8 cellular contexts compared by ENCODE assay signal in genomic region chr4:8199594-8200301, GRCh38. TPM values are rescaled to one million over a fixed set of nuclear protein-coding genes. Genes with fewer than 3 reads are reported as not detected.
DNase-seq lines count a peak whose midpoint lies in the region; ATAC-seq and TF ChIP-seq lines count a peak whose summit lies in the region.

No MANE protein-coding gene starts in this region.

- H3K23ac ChIP-seq in IMR-90 (ENCODE audit: low read depth, low read length) = no peak overlapping the region

- H3K27ac ChIP-seq in 22Rv1 (peak overlapping the region; percentile 44), IMR-90 (ENCODE audit: insufficient read depth, low read length) (peak overlapping the region; percentile 26; the same call in 1 of the 2 replicates), body of pancreas (peak overlapping the region; percentile 87 to 98 (median 90)), mesodermal cell (ENCODE audit: low read depth, low read length, severe bottlenecking) (peak overlapping the region; percentile 59)

- H3K4me2 ChIP-seq in IMR-90 (ENCODE audit: low read depth, low read length) = peak overlapping the region; percentile 38

- BruUV-seq in IMR-90 (replicated peaks; lab: Mats Ljungman, UMichigan) = no TSS peak

- CTCF ChIA-PET in IMR-90 (lab: Yijun Ruan, JAX) = interaction anchor here (0.8 to 1.9 kb wide), 2 partner anchors 12 to 23 kb away, joined by 5 to 6 read pairs; no protein-coding TSS in a partner anchor

- no peak for DNase-seq in IMR-90
- peak; percentile 48 to 59 (median 56) for DNase-seq in body of pancreas
- no peak for DNase-seq in iPS-NIHi11 (ENCODE audit: low spot score)
- no peak for DNase-seq in NCI-H2227 (lab: John Stamatoyannopoulos, UW; ENCODE audit: unreplicated experiment)

- H3K56ac ChIP-seq in IMR-90 (ENCODE audit: extremely low read depth, insufficient read depth, low read length) = no peak overlapping the region

- H3K9me3 ChIP-seq in IMR-90 (ENCODE audit: control insufficient read depth, insufficient read depth, low read length) = no peaks in the 10 kb centered on the region
- no peaks in the 10 kb centered on the region for H3K9me3 ChIP-seq in body of pancreas
- no peaks in the 10 kb centered on the region for H3K9me3 ChIP-seq in mesodermal cell (ENCODE audit: control insufficient read depth, low read length)

- TF ChIP-seq POLR2A in IMR-90 (IDR thresholded peaks at IDR 0.05; ENCODE audit: low read depth, low read length) (no peak), body of pancreas (IDR thresholded peaks at IDR 0.05) (peak in 1 of 3 donors; percentile 13)

- H2BK120ac ChIP-seq in IMR-90 (ENCODE audit: low read depth, low read length) = peak overlapping the region; percentile 55; the same call in 1 of the 2 replicates

- peak overlapping the region; percentile 51 to 66 for H4K8ac ChIP-seq in IMR-90 (ENCODE audit: low read depth in 2 of 2, low read length in 2 of 2)

- no peak for ATAC-seq in IMR-90 (ENCODE audit: low read depth)
- peak; percentile 33 for ATAC-seq in body of pancreas
- ATAC-seq in GM19023 (IDR thresholded peaks at IDR 0.05; ENCODE audit: unreplicated experiment) = no peak
- ATAC-seq in HG03457 (IDR thresholded peaks at IDR 0.05; ENCODE audit: unreplicated experiment) = no peak

- peak overlapping the region; percentile 50 for H3K14ac ChIP-seq in IMR-90 (replicated peaks; ENCODE audit: low read depth, low read length)

- POLR2A ChIA-PET in IMR-90 (lab: Charles Lee; ENCODE audit: unreplicated experiment) = no interaction called here

- peak overlapping the region; percentile 46; the same call in 1 of the 2 replicates for H4K5ac ChIP-seq in IMR-90 (ENCODE audit: low read depth, low read length)

- peak overlapping the region; percentile 70 for H2AK9ac ChIP-seq in IMR-90 (replicated peaks; ENCODE audit: low read depth, low read length, poor library complexity)

- no peak for TF ChIP-seq RAD21 in IMR-90 (IDR thresholded peaks at IDR 0.05; ENCODE audit: low read length)

- H3K4me1 ChIP-seq in IMR-90 (ENCODE audit: control insufficient read depth, insufficient read depth, low read length) (peaks cover 14% of the 10 kb centered on the region), body of pancreas (peaks cover 63% of the 10 kb centered on the region), mesodermal cell (ENCODE audit: control insufficient read depth, insufficient read depth, low read length, poor library complexity, severe bottlenecking) (peaks cover 48% of the 10 kb centered on the region)

- H2AK5ac ChIP-seq in IMR-90 (ENCODE audit: low read depth, low read length) = peak overlapping the region; percentile 91; the same call in 1 of the 2 replicates

- peaks cover 10% of the 10 kb centered on the region; the same call in 1 of the 2 replicates for H3K9me1 ChIP-seq in IMR-90 (ENCODE audit: insufficient read depth, low read length)

- TF ChIP-seq CTCF in 22Rv1 (IDR thresholded peaks at IDR 0.05) (no peak), IMR-90 (conservative IDR thresholded peaks at IDR 0.05; ENCODE audit: low read depth, low read length) (no peak), body of pancreas (IDR thresholded peaks at IDR 0.05) (no peak)

- H2BK15ac ChIP-seq in IMR-90 (ENCODE audit: low read depth, low read length) = peak overlapping the region; percentile 53; the same call in 1 of the 3 replicates

- peaks cover 9% of the 10 kb centered on the region; the same call in 1 of the 2 replicates for H3K27me3 ChIP-seq in IMR-90 (ENCODE audit: control insufficient read depth, insufficient read depth, low read length)
- H3K27me3 ChIP-seq in body of pancreas = no peaks in the 10 kb centered on the region

- 93% methylated on average over 17 of the region's 26 CpGs; no CpG with 5 or more reads in 1 of the 2 experiments for WGBS in IMR-90 (ENCODE audit: extremely low coverage in 2 of 2, insufficient read length in 1 of 2), 2 experiments
- WGBS in body of pancreas, 2 donors = 7 to 12% methylated on average over 5 to 25 of the region's 26 CpGs
- WGBS in mesodermal cell (ENCODE audit: insufficient coverage in 2 of 2), 2 experiments = 95 to 97% methylated on average over 24 to 26 of the region's 26 CpGs

- no peak overlapping the region for H3K4me3 ChIP-seq in IMR-90 (ENCODE audit: insufficient read depth, low read depth, low read length)
- peak overlapping the region; percentile 10 to 38 for H3K4me3 ChIP-seq in body of pancreas
- peak overlapping the region; percentile 11 for H3K4me3 ChIP-seq in mesodermal cell (ENCODE audit: extremely low read depth, insufficient read depth, low read length, poor library complexity, severe bottlenecking)

- H3K36me3 ChIP-seq in IMR-90 (ENCODE audit: control insufficient read depth, insufficient read depth, low read length) (no peaks in the 10 kb centered on the region), body of pancreas (replicated peaks in 1 of 2; ENCODE audit: insufficient read depth in 1 of 2, low read depth in 2 of 2) (no peaks in the 10 kb centered on the region), mesodermal cell (ENCODE audit: control insufficient read depth, insufficient read depth, low read length) (no peaks in the 10 kb centered on the region)

- H4K20me1 ChIP-seq in IMR-90 (ENCODE audit: insufficient read depth, low read length) = no peaks in the 10 kb centered on the region

- peak overlapping the region; percentile 95 for H2AFZ ChIP-seq in IMR-90 (replicated peaks; ENCODE audit: low read length, poor library complexity)

- H3K79me1 ChIP-seq in IMR-90 (ENCODE audit: low read depth in 1 of 2, low read length in 2 of 2) = no peaks in the 10 kb centered on the region

- H3K9ac ChIP-seq in IMR-90 (ENCODE audit: low read depth, low read length) = peak overlapping the region; percentile 48

- peak overlapping the region; percentile 73 for H3K4ac ChIP-seq in IMR-90 (ENCODE audit: low read depth, low read length)

- H2BK5ac ChIP-seq in IMR-90 (ENCODE audit: low read depth, low read length, poor library complexity, severe bottlenecking) = no peak overlapping the region

- no peak overlapping the region; the same call in 1 of the 2 replicates for H3K18ac ChIP-seq in IMR-90 (ENCODE audit: low read depth, low read length)

- H2BK20ac ChIP-seq in IMR-90 (ENCODE audit: low read depth, low read length) = no peak overlapping the region

- in situ Hi-C loops in IMR-90 (cut with MboI; ENCODE audit: low sequenced_read_pairs) = loop anchor here (25.0 kb wide), 1 partner anchor 413 kb away; no protein-coding TSS in a partner anchor

- no peak overlapping the region; the same call in 1 of the 2 replicates for H4K91ac ChIP-seq in IMR-90 (ENCODE audit: insufficient read depth, low read depth, low read length)

- intact Hi-C loops in IMR-90 (cut with micrococcal nuclease) = no loop called here
- intact Hi-C loops in body of pancreas (cut with DNase I) = no loop called here

- dilution Hi-C loops in IMR-90 (cut with HindIII; ENCODE audit: low sequenced_read_pairs, unreplicated experiment) = no loop called here

TF ChIP-seq in IMR-90, 13 proteins besides CTCF, POLR2A, EP300 and RAD21:
- no peak for TF ChIP-seq SMC3 (IDR thresholded peaks at IDR 0.05; ENCODE audit: low read depth, low read length)
- no peak for TF ChIP-seq ELK1 (IDR thresholded peaks at IDR 0.05; ENCODE audit: borderline replicate concordance, low read depth, low read length)
- no peak for TF ChIP-seq CHD1 (IDR thresholded peaks at IDR 0.05; ENCODE audit: low read depth, low read length)
- no peak for TF ChIP-seq RFX5 (IDR thresholded peaks at IDR 0.05; ENCODE audit: low read depth, low read length)
- TF ChIP-seq MAFK (IDR thresholded peaks at IDR 0.05; ENCODE audit: low read depth, low read length) = no peak
- TF ChIP-seq RCOR1 (IDR thresholded peaks at IDR 0.05; ENCODE audit: insufficient replicate concordance, low read length) = no peak
- TF ChIP-seq MXI1 (IDR thresholded peaks at IDR 0.05; ENCODE audit: borderline replicate concordance, low read depth, low read length) = no peak
- TF ChIP-seq BHLHE40 (IDR thresholded peaks at IDR 0.05; ENCODE audit: low read depth, low read length) = no peak
- no peak for TF ChIP-seq USF2 (IDR thresholded peaks at IDR 0.05; ENCODE audit: low read depth, low read length)
- no peak for TF ChIP-seq FOS (IDR thresholded peaks at IDR 0.05; ENCODE audit: low read depth, low read length)
- no peak for TF ChIP-seq NFE2L2 (IDR thresholded peaks at IDR 0.05; ENCODE audit: low read depth, low read length)
- TF ChIP-seq CEBPB (IDR thresholded peaks at IDR 0.05; ENCODE audit: low read depth, low read length) = no peak
- no peak for TF ChIP-seq MAZ (IDR thresholded peaks at IDR 0.05; ENCODE audit: borderline replicate concordance, low read depth, low read length)

RNA-seq across cellular contexts. Expression of gene SH3TC1, which starts 0.7 kb away (rescaled TPM):
- total RNA-seq in IMR-90 (2012; rRNA removed) = 1.4 and 1.6 TPM in 2 replicates
- 2.2 and 2.3 TPM in 2 replicates for polyA plus RNA-seq in IMR-90 (2012; rRNA removed)
- 2.4 and 2.5 TPM in 2 replicates for polyA plus RNA-seq in IMR-90 (2012; cell fraction: cytosol; rRNA removed)
- polyA plus RNA-seq in IMR-90 (2012; cell fraction: nucleus; rRNA removed; ENCODE audit: low replicate concordance) = 7.2 and 19.2 TPM in 2 replicates
- 100 to 1,000 TPM in 1 of 2 donors, 10 to 100 TPM in 1; 31.1 to 103 TPM for total RNA-seq in body of pancreas
- 16.6 TPM for polyA plus RNA-seq in mesodermal cell (2013, experiment 1 of 2)
- polyA plus RNA-seq in mesodermal cell (2013, experiment 2 of 2) = 10.0 TPM

RNA-seq across cellular contexts. Expression of gene ABLIM2, which starts 41.1 kb away (rescaled TPM):
- under 0.01 TPM in 2 replicates for total RNA-seq in IMR-90 (2012; rRNA removed)
- 0.07 and 0.10 TPM in 2 replicates for polyA plus RNA-seq in IMR-90 (2012; rRNA removed)
- 0.05 and 0.08 TPM in 2 replicates for polyA plus RNA-seq in IMR-90 (2012; cell fraction: cytosol; rRNA removed)
- 0.08 TPM in 2 replicates for polyA plus RNA-seq in IMR-90 (2012; cell fraction: nucleus; rRNA removed; ENCODE audit: low replicate concordance)
- 10 to 100 TPM in 1 of 2 donors, 1 to 10 TPM in 1; 6.0 to 20.8 TPM for total RNA-seq in body of pancreas
- 0.55 TPM for polyA plus RNA-seq in mesodermal cell (2013, experiment 1 of 2)
- 0.25 TPM for polyA plus RNA-seq in mesodermal cell (2013, experiment 2 of 2)

Comparison
In these comparisons a context has a peak if more than half of its experiments do, and no peak if none do; other contexts are left out.
1. H3K27ac ChIP-seq: peak in every context shown above with its lines; median percentile 90 in body of pancreas; 59 in mesodermal cell; 44 in 22Rv1; 26 in IMR-90.
2. DNase-seq: peak in body of pancreas (4 of 4); none in IMR-90 (single experiment), iPS-NIHi11 (single experiment) and NCI-H2227 (single experiment).
3. RNA of gene SH3TC1, which starts 0.7 kb away (total RNA-seq): 31.1 to 103 TPM in body of pancreas; 1.4 to 1.6 TPM in IMR-90; every median in the first group is over 10 times any median in the second.